In genomic region chr16:54526916-54527315, GRCh38 we compare ENCODE assay signal across 17 cellular contexts.
DNase-seq lines count a peak whose midpoint lies in the region; ATAC-seq and TF ChIP-seq lines count a peak whose summit lies in the region.
"Had no signal": no experiment of that assay in that cellular context is flagged by ENCODE, and none has a peak within 500 bp of the region (broad histone marks: within the 10 kb centered on the region; RNA-seq: fewer than 3 reads in every experiment).

No MANE protein-coding gene starts in this region.

- H3K27ac Mint-ChIP-seq in Caco-2 (ENCODE audit: unreplicated experiment), result no peak overlapping the region

- WGBS in mammary epithelial cell (ENCODE audit: low coverage, missing lambda C conversion rate), result 11% methylated on average over 1 of the region's 1 CpG
- WGBS in sigmoid colon, 2 donors, result 57 to 67% methylated on average over 1 of the region's 1 CpG

- in situ Hi-C loops in mammary epithelial cell (cut with MboI; ENCODE audit: low sequenced_read_pairs in 2 of 2), result no loop called here

- H3K27ac ChIP-seq in mammary epithelial cell (ENCODE audit: insufficient read depth, low read depth, low read length), result no peak overlapping the region
- H3K27ac ChIP-seq in breast epithelium, result no peak overlapping the region
- H3K27ac ChIP-seq in sigmoid colon, result no peak overlapping the region
- H3K27ac ChIP-seq: 22Rv1, C4-2B had no signal

- no peaks in the 10 kb centered on the region for H3K79me2 ChIP-seq in mammary epithelial cell (ENCODE audit: insufficient read depth, low read length)

- dilution Hi-C loops in mammary epithelial cell (cut with HindIII; ENCODE audit: low sequenced_read_pairs), result no loop called here

- TF ChIP-seq CTCF in mammary epithelial cell (conservative IDR thresholded peaks at IDR 0.05 in 1 of 2, IDR thresholded peaks at IDR 0.05 in 1 of 2; ENCODE audit: extremely low read depth in 1 of 2, insufficient read depth in 1 of 2, low read depth in 1 of 2, low read length in 2 of 2) (no peak), breast epithelium (IDR thresholded peaks at IDR 0.05) (no peak), fibroblast of the aortic adventitia (IDR thresholded peaks at IDR 0.05; ENCODE audit: insufficient read depth, low read length) (no peak), Caco-2 (IDR thresholded peaks at IDR 0.05; ENCODE audit: insufficient read depth in 1 of 2, low read depth in 1 of 2, low read length in 1 of 2, severe bottlenecking in 1 of 2, unreplicated experiment in 1 of 2) (no peak), sigmoid colon (IDR thresholded peaks at IDR 0.05) (no peak)

- no peaks in the 10 kb centered on the region for H3K27me3 Mint-ChIP-seq in Caco-2 (ENCODE audit: insufficient read depth, unreplicated experiment)

- H3K4me1 ChIP-seq in mammary epithelial cell (ENCODE audit: insufficient read depth, low read length), result no peaks in the 10 kb centered on the region
- no peaks in the 10 kb centered on the region for H3K4me1 ChIP-seq in breast epithelium
- H3K4me1 ChIP-seq in Caco-2, result no peaks in the 10 kb centered on the region
- no peaks in the 10 kb centered on the region for H3K4me1 ChIP-seq in sigmoid colon

- H4K20me1 ChIP-seq in mammary epithelial cell (ENCODE audit: insufficient read depth, low read length), result no peaks in the 10 kb centered on the region

- H3K4me3 ChIP-seq in mammary epithelial cell (replicated peaks in 1 of 3; ENCODE audit: insufficient read depth in 1 of 3, low read depth in 2 of 3, low read length in 3 of 3) (no peak overlapping the region), breast epithelium (no peak overlapping the region), fibroblast of the aortic adventitia (ENCODE audit: low read depth, low read length) (no peak overlapping the region), Caco-2 (ENCODE audit: low read depth, low read length) (no peak overlapping the region), sigmoid colon (no peak overlapping the region)

- TF ChIP-seq POLR2A in breast epithelium (IDR thresholded peaks at IDR 0.05), result no peak
- no peak for TF ChIP-seq POLR2A in sigmoid colon (IDR thresholded peaks at IDR 0.05)

- BruUV-seq in mammary epithelial cell (replicated peaks; lab: Mats Ljungman, UMichigan) (no TSS peak), Caco-2 (replicated peaks; lab: Mats Ljungman, UMichigan) (no TSS peak)

- no peak for TF ChIP-seq EP300 in sigmoid colon (IDR thresholded peaks at IDR 0.05)

- no peaks in the 10 kb centered on the region for H3K4me1 Mint-ChIP-seq in Caco-2 (ENCODE audit: low read depth, unreplicated experiment)

- intact Hi-C loops in mammary epithelial cell (cut with micrococcal nuclease), result no loop called here
- intact Hi-C loops in breast epithelium (cut with DNase I; ENCODE audit: low total_unique reads), result no loop called here
- intact Hi-C loops in Caco-2 (cut with micrococcal nuclease; ENCODE audit: unreplicated experiment), result no loop called here
- intact Hi-C loops in sigmoid colon (cut with DNase I), result no loop called here

- no peak overlapping the region for H3K4me2 ChIP-seq in mammary epithelial cell (ENCODE audit: insufficient read depth, low read depth, low read length)

- H3K9me3 ChIP-seq in mammary epithelial cell (replicated peaks; ENCODE audit: insufficient read depth, low read length) (peaks cover 2% of the 10 kb centered on the region), breast epithelium (peaks cover 0 to 5% of the 10 kb centered on the region in 2 donors), Caco-2 (peaks cover 13% of the 10 kb centered on the region), sigmoid colon (peaks cover 0 to 3% (median 0%) of the 10 kb centered on the region in 4 donors)

- CTCF ChIA-PET in mammary epithelial cell (lab: Charles Lee; ENCODE audit: low non-redundant PET), result no interaction called here
- CTCF ChIA-PET in Caco-2 (lab: Charles Lee), result no interaction called here

- no peak overlapping the region for H3K4me3 Mint-ChIP-seq in Caco-2 (ENCODE audit: unreplicated experiment)

- H3K9ac ChIP-seq in mammary epithelial cell (ENCODE audit: insufficient read depth, low read length), result no peak overlapping the region

- POLR2A ChIA-PET in Caco-2 (lab: Charles Lee), result no interaction called here

- H3K9me3 Mint-ChIP-seq in Caco-2 (ENCODE audit: unreplicated experiment), result peaks cover 36% of the 10 kb centered on the region

- H2AFZ ChIP-seq in mammary epithelial cell (ENCODE audit: low read depth, low read length), result no peak overlapping the region

- H3K36me3 ChIP-seq in mammary epithelial cell (ENCODE audit: insufficient read depth, low read length) (no peaks in the 10 kb centered on the region), breast epithelium (no peaks in the 10 kb centered on the region), Caco-2 (ENCODE audit: control insufficient read depth, insufficient read depth, low read length) (no peaks in the 10 kb centered on the region), sigmoid colon (no peaks in the 10 kb centered on the region)

- no peaks in the 10 kb centered on the region for H3K36me3 Mint-ChIP-seq in Caco-2 (ENCODE audit: insufficient read depth, unreplicated experiment)

- H3K27me3 ChIP-seq in mammary epithelial cell (ENCODE audit: insufficient read depth, low read length) (no peaks in the 10 kb centered on the region), breast epithelium (no peaks in the 10 kb centered on the region), Caco-2 (replicated peaks; ENCODE audit: control insufficient read depth, insufficient read depth, low read length) (no peaks in the 10 kb centered on the region), sigmoid colon (no peaks in the 10 kb centered on the region)

- ATAC-seq in HG02840 (IDR thresholded peaks at IDR 0.05; ENCODE audit: low FRiP score, unreplicated experiment), result no peak
- ATAC-seq: HCT116, SK-N-SH treated with all-trans-retinoic acid at 6 μM for 48 hours had no signal

- DNase-seq in mammary epithelial cell (peak; percentile 20), breast epithelium (ENCODE audit: low spot score in 2 of 2) (no peak), RPMI7951 (ENCODE audit: low read depth) (peak; percentile 78), fibroblast of the aortic adventitia (ENCODE audit: low read depth) (peak; percentile 28), NCI-H748 (lab: John Stamatoyannopoulos, UW; ENCODE audit: unreplicated experiment) (no peak), Caco-2 (no peak), sigmoid colon (no peak)
- DNase-seq: Calu3, NCI-H1092 treated with DMSO at 0.1 percent for 48 hours, NCI-H187, NCI-H69, SHP77 had no signal

Comparison
In these comparisons a context has a peak if more than half of its experiments do, and no peak if none do; other contexts are left out.
1. DNase-seq: peak in mammary epithelial cell (single experiment), RPMI7951 (single experiment) and fibroblast of the aortic adventitia (single experiment); none in breast epithelium (0 of 2), NCI-H748 (single experiment), Caco-2 (0 of 2) and sigmoid colon (single experiment).